ENCODE assay signal across 1 cellular context in the genomic region with DNA sequence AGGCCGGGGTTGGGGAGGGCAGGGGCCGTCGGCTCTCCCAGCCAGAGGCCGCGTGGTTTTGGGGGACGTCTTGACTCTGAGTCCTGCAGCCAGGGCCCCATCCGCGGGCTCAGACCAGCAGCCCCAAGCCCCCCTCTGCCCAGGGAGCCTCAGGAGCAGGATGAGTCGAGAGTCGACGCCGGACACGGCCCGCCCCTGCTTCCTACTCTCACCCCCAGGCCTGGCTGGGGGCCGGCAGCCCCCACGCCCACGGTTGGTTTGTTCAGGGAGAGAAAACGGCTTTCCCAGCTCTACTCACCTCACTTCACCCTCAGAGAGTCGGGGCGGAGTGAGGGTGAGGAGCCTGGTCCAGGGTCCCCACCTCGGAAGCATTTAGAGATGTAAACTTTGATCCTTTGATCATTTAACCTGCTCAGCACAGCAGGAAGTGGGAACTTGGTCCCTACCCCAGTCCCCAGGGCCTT.
A peak's percentile ranks its signal among the peaks of the same experiment; 100 is the strongest.
TF ChIP-seq lines count a peak whose summit lies in the region.

No MANE protein-coding gene starts in this region.

TF ChIP-seq in HepG2, 621 proteins besides CTCF, POLR2A, EP300 and RAD21 (continued from another document and continues in another):
- TF ChIP-seq, protein P1, sequence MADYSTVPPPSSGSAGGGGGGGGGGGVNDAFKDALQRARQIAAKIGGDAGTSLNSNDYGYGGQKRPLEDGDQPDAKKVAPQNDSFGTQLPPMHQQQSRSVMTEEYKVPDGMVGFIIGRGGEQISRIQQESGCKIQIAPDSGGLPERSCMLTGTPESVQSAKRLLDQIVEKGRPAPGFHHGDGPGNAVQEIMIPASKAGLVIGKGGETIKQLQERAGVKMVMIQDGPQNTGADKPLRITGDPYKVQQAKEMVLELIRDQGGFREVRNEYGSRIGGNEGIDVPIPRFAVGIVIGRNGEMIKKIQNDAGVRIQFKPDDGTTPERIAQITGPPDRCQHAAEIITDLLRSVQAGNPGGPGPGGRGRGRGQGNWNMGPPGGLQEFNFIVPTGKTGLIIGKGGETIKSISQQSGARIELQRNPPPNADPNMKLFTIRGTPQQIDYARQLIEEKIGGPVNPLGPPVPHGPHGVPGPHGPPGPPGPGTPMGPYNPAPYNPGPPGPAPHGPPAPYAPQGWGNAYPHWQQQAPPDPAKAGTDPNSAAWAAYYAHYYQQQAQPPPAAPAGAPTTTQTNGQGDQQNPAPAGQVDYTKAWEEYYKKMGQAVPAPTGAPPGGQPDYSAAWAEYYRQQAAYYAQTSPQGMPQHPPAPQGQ (CRISPR knock-in tag; IDR thresholded peaks at IDR 0.05; ENCODE audit: borderline replicate concordance), result no peak
- peak; percentile 71 for TF ChIP-seq HNF4A (CRISPR knock-in tag; IDR thresholded peaks at IDR 0.05)
- TF ChIP-seq, protein P2, sequence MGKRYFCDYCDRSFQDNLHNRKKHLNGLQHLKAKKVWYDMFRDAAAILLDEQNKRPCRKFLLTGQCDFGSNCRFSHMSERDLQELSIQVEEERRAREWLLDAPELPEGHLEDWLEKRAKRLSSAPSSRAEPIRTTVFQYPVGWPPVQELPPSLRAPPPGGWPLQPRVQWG (CRISPR knock-in tag; IDR thresholded peaks at IDR 0.05; ENCODE audit: borderline replicate concordance, low read depth), result no peak
- TF ChIP-seq ZNF782 (CRISPR knock-in tag; IDR thresholded peaks at IDR 0.05; ENCODE audit: borderline replicate concordance), result no peak
- TF ChIP-seq SNRNP70 (IDR thresholded peaks at IDR 0.05; ENCODE audit: low read depth, low read length), result no peak
- TF ChIP-seq HNRNPL (IDR thresholded peaks at IDR 0.05; ENCODE audit: low read depth, low read length), result peak; percentile 60; the same call in 1 of the 2 replicates
- TF ChIP-seq, protein P3, sequence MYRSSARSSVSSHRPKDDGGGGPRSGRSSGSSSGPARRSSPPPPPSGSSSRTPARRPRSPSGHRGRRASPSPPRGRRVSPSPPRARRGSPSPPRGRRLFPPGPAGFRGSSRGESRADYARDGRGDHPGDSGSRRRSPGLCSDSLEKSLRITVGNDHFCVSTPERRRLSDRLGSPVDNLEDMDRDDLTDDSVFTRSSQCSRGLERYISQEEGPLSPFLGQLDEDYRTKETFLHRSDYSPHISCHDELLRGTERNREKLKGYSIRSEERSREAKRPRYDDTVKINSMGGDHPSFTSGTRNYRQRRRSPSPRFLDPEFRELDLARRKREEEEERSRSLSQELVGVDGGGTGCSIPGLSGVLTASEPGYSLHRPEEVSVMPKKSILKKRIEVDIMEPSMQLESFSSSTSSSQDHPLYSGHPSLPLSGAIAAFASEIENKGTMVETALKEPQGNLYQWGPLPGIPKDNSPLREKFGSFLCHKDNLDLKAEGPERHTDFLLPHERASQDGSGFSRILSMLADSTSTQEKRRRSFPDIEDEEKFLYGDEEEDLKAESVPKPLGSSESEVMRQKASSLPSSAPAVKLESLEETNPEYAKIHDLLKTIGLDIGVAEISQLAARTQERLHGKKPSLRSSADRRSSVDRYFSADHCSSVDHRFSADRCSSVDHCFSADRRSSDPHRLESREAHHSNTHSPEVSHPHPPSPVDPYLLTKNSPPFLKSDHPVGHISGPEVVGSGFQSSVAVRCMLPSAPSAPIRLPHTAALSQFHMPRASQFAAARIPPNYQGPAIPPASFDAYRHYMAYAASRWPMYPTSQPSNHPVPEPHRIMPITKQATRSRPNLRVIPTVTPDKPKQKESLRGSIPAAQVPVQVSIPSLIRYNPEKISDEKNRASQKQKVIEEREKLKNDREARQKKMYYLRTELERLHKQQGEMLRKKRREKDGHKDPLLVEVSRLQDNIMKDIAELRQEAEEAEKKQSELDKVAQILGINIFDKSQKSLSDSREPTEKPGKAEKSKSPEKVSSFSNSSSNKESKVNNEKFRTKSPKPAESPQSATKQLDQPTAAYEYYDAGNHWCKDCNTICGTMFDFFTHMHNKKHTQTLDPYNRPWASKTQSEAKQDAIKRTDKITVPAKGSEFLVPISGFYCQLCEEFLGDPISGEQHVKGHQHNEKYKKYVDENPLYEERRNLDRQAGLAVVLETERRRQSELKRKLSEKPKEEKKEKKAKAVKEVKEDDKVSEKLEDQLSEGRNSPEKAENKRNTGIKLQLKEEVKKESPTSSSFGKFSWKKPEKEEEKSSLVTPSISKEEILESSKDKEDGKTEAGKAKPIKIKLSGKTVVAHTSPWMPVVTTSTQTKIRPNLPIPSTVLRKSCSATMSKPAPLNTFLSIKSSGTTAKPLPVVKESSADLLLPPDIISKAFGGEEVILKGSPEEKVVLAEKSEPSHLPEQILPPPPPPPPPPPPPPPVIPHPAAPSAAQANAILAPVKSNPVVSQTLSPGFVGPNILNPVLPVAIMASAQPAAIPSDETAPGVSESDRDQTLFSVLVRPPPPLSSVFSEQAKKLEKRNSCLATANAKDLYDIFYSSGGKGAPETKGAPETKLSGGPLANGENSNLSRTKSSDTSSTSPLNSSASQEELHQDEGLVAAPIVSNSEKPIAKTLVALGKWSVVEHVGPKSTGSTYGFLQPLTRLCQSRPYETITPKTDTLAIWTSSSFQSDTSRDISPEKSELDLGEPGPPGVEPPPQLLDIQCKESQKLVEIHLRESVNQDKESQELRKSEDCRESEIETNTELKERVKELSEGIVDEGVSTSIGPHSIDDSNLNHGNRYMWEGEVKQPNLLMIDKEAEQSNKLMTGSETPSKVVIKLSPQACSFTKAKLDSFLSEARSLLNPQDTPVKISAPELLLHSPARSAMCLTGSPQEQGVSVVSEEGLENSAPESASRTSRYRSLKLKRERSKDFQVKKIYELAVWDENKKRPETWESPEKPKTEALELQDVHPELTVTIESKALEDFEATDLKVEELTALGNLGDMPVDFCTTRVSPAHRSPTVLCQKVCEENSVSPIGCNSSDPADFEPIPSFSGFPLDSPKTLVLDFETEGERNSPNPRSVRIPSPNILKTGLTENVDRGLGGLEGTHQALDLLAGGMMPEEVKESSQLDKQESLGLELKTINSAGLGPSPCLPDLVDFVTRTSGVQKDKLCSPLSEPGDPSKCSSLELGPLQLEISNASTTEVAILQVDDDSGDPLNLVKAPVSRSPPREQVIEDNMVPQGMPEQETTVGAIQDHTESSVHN (CRISPR knock-in tag; IDR thresholded peaks at IDR 0.05), result no peak
- TF ChIP-seq, protein P4, sequence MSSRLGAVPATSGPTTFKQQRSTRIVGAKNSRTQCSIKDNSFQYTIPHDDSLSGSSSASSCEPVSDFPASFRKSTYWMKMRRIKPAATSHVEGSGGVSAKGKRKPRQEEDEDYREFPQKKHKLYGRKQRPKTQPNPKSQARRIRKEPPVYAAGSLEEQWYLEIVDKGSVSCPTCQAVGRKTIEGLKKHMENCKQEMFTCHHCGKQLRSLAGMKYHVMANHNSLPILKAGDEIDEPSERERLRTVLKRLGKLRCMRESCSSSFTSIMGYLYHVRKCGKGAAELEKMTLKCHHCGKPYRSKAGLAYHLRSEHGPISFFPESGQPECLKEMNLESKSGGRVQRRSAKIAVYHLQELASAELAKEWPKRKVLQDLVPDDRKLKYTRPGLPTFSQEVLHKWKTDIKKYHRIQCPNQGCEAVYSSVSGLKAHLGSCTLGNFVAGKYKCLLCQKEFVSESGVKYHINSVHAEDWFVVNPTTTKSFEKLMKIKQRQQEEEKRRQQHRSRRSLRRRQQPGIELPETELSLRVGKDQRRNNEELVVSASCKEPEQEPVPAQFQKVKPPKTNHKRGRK (CRISPR knock-in tag; IDR thresholded peaks at IDR 0.05), result no peak
- no peak for TF ChIP-seq ZNF260 (CRISPR knock-in tag; IDR thresholded peaks at IDR 0.05; ENCODE audit: borderline replicate concordance, low read depth)
- TF ChIP-seq, protein P5, sequence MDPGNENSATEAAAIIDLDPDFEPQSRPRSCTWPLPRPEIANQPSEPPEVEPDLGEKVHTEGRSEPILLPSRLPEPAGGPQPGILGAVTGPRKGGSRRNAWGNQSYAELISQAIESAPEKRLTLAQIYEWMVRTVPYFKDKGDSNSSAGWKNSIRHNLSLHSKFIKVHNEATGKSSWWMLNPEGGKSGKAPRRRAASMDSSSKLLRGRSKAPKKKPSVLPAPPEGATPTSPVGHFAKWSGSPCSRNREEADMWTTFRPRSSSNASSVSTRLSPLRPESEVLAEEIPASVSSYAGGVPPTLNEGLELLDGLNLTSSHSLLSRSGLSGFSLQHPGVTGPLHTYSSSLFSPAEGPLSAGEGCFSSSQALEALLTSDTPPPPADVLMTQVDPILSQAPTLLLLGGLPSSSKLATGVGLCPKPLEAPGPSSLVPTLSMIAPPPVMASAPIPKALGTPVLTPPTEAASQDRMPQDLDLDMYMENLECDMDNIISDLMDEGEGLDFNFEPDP (CRISPR knock-in tag; conservative IDR thresholded peaks at IDR 0.05), result peak; percentile 94; the same call in 1 of the 2 replicates
- 0 out of 2 replicates have a peak, but pooled peaks have one; percentile 2 for TF ChIP-seq ZNF709 (CRISPR knock-in tag; IDR thresholded peaks at IDR 0.05)
- TF ChIP-seq, protein P6, sequence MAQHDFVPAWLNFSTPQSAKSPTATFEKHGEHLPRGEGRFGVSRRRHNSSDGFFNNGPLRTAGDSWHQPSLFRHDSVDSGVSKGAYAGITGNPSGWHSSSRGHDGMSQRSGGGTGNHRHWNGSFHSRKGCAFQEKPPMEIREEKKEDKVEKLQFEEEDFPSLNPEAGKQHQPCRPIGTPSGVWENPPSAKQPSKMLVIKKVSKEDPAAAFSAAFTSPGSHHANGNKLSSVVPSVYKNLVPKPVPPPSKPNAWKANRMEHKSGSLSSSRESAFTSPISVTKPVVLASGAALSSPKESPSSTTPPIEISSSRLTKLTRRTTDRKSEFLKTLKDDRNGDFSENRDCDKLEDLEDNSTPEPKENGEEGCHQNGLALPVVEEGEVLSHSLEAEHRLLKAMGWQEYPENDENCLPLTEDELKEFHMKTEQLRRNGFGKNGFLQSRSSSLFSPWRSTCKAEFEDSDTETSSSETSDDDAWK (CRISPR knock-in tag; IDR thresholded peaks at IDR 0.05), result no peak
- 0 out of 2 replicates have a peak, but pooled peaks have one; percentile 26 for TF ChIP-seq ZBTB7A (CRISPR knock-in tag; IDR thresholded peaks at IDR 0.05)
- no peak for TF ChIP-seq ZSCAN29 (CRISPR knock-in tag; conservative IDR thresholded peaks at IDR 0.05)
- no peak for TF ChIP-seq SCMH1 (CRISPR knock-in tag; IDR thresholded peaks at IDR 0.05; ENCODE audit: borderline replicate concordance)
- no peak for TF ChIP-seq NFE2L2 (IDR thresholded peaks at IDR 0.05; ENCODE audit: low read length)
- TF ChIP-seq, protein P7, sequence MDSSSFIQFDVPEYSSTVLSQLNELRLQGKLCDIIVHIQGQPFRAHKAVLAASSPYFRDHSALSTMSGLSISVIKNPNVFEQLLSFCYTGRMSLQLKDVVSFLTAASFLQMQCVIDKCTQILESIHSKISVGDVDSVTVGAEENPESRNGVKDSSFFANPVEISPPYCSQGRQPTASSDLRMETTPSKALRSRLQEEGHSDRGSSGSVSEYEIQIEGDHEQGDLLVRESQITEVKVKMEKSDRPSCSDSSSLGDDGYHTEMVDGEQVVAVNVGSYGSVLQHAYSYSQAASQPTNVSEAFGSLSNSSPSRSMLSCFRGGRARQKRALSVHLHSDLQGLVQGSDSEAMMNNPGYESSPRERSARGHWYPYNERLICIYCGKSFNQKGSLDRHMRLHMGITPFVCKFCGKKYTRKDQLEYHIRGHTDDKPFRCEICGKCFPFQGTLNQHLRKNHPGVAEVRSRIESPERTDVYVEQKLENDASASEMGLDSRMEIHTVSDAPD (CRISPR knock-in tag; IDR thresholded peaks at IDR 0.05), result no peak
- no peak for TF ChIP-seq FOXJ3 (CRISPR knock-in tag; IDR thresholded peaks at IDR 0.05; ENCODE audit: borderline replicate concordance)
- TF ChIP-seq RARG (CRISPR knock-in tag; IDR thresholded peaks at IDR 0.05; ENCODE audit: low read depth), result no peak
- no peak for TF ChIP-seq ZNF550 (CRISPR knock-in tag; IDR thresholded peaks at IDR 0.05; ENCODE audit: borderline replicate concordance)
- peak; percentile 47; the same call in 1 of the 2 replicates for TF ChIP-seq ZNF777 (CRISPR knock-in tag; IDR thresholded peaks at IDR 0.05)
- no peak for TF ChIP-seq ZNF720 (CRISPR knock-in tag; IDR thresholded peaks at IDR 0.05)
- no peak for TF ChIP-seq PTBP1 (IDR thresholded peaks at IDR 0.05; ENCODE audit: low read depth, low read length, poor library complexity, severe bottlenecking)
- TF ChIP-seq, protein P8, sequence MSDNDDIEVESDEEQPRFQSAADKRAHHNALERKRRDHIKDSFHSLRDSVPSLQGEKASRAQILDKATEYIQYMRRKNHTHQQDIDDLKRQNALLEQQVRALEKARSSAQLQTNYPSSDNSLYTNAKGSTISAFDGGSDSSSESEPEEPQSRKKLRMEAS (IDR thresholded peaks at IDR 0.05), result no peak
- TF ChIP-seq NR2F1 (CRISPR knock-in tag; IDR thresholded peaks at IDR 0.05), result no peak
- 0 out of 2 replicates have a peak, but pooled peaks have one; percentile 22 for TF ChIP-seq ESRRA (CRISPR knock-in tag; IDR thresholded peaks at IDR 0.05; ENCODE audit: low read depth)
- TF ChIP-seq, protein P9, sequence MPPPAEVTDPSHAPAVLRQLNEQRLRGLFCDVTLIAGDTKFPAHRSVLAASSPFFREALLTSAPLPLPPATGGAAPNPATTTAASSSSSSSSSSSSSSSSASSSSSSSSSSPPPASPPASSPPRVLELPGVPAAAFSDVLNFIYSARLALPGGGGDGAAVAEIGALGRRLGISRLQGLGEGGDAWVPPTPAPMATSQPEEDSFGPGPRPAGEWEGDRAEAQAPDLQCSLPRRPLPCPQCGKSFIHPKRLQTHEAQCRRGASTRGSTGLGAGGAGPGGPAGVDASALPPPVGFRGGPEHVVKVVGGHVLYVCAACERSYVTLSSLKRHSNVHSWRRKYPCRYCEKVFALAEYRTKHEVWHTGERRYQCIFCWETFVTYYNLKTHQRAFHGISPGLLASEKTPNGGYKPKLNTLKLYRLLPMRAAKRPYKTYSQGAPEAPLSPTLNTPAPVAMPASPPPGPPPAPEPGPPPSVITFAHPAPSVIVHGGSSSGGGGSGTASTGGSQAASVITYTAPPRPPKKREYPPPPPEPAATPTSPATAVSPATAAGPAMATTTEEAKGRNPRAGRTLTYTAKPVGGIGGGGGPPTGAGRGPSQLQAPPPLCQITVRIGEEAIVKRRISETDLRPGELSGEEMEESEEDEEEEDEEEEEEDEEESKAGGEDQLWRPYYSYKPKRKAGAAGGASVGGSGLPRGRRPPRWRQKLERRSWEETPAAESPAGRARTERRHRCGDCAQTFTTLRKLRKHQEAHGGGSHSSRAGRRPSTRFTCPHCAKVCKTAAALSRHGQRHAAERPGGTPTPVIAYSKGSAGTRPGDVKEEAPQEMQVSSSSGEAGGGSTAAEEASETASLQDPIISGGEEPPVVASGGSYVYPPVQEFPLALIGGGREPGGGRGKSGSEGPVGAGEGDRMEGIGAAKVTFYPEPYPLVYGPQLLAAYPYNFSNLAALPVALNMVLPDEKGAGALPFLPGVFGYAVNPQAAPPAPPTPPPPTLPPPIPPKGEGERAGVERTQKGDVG (CRISPR knock-in tag; IDR thresholded peaks at IDR 0.05; ENCODE audit: borderline replicate concordance), result no peak
- TF ChIP-seq SIN3B (IDR thresholded peaks at IDR 0.05; ENCODE audit: low read length), result no peak
- TF ChIP-seq ZNF788 (CRISPR knock-in tag; IDR thresholded peaks at IDR 0.05; ENCODE audit: borderline replicate concordance), result no peak; the same call in 1 of the 2 replicates
- TF ChIP-seq GZF1 (CRISPR knock-in tag; IDR thresholded peaks at IDR 0.05), result no peak
- no peak for TF ChIP-seq ZNF792 (CRISPR knock-in tag; IDR thresholded peaks at IDR 0.05)
- TF ChIP-seq ZNF674 (CRISPR knock-in tag; IDR thresholded peaks at IDR 0.05; ENCODE audit: low read depth), result no peak; the same call in 1 of the 2 replicates
- TF ChIP-seq KLF11 (CRISPR knock-in tag; IDR thresholded peaks at IDR 0.05), result no peak
- TF ChIP-seq MBNL3 (CRISPR knock-in tag; conservative IDR thresholded peaks at IDR 0.05), result no peak
